Comparison of ENCODE assay signal across 1 cellular context in the genomic region with DNA sequence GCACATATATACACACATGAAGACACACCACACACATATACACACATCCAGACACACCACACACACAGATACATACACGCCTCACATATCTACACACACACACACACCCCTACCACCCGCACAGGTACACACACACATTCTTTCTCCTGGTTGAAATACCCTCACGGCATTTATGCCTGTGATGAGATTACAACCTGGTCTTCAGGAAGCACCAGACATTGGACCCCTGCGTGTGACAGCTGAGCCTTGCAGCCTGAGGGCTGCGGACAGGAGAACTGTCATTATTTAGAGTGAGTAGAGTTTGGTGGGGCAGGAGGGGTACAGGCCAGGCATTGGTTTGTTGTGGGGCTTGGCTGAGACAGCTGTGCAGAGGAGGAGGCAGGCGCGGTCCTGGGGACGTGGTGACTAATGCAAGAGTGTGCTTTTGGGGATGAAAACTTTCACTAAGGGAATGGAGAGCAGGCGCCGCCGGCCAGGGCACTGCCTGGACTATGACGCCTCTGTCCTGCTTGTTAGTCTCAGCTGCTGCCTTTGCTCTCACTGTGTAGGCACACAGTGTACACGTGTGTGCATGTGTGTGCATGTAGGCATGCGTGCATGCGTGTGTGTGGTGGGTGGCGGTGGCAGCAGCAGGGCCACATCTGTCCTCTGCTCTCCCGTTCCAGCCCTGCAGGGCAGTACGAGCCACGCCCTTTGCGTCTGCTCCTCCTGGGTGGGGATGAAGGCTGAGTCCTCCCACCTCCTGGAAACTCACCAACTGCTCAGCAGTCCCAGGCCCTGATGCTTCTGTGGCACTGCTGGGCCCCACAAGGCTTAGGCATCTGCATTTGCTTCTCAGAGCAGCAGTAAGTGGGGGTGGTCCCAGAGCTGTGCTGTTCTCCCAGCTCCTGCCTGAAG.
TF ChIP-seq lines count a peak whose summit lies in the region.

No MANE protein-coding gene starts in this region.

TF ChIP-seq in SK-N-SH, 30 proteins besides CTCF, POLR2A, EP300 and RAD21 (continued from another document):
- TF ChIP-seq PBX3 (IDR thresholded peaks at IDR 0.05) = no peak
- no peak for TF ChIP-seq POLR2AphosphoS5 (IDR thresholded peaks at IDR 0.05; ENCODE audit: low read depth, low read length)
- no peak for TF ChIP-seq JUND (IDR thresholded peaks at IDR 0.05)
- no peak for TF ChIP-seq FOXJ3 (CRISPR knock-in tag; IDR thresholded peaks at IDR 0.05)
- no peak for TF ChIP-seq TCF12 (IDR thresholded peaks at IDR 0.05)
- no peak for TF ChIP-seq ELF1 (IDR thresholded peaks at IDR 0.05)
- TF ChIP-seq TAF1 (IDR thresholded peaks at IDR 0.05; ENCODE audit: borderline replicate concordance, low read depth, low read length) = no peak
- no peak for TF ChIP-seq MEF2A (IDR thresholded peaks at IDR 0.05; ENCODE audit: borderline replicate concordance, low read depth)
